ENCODE assay signal across 18 cellular contexts in the genomic region with DNA sequence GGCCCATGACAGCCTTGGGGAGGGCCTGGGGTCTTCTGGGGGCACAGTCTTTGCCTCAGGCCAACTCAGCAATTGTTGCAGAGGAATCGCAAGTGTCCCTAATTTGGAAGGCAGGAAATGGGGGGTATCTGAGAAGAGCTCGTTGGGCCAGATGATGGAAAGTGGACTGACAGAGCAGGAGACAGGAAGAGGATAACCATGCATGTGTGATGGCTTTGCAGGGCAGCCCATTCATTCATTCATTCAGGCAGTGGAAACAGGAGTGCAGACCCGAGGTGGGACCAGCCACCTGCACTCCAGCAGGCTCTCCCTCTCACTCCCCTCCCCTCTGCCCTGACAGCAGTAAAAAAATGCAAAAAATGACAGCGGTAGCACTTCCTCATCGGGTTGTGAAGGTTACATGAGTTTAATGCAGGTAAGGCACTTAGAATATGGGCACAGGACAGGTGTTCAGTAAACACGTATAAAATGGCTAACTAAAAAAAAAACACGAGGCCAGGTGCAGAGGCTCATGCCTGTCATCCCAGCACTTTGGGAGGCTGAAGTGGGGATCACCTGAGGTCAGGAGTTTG. TPM values are rescaled to one million over a fixed set of nuclear protein-coding genes. Genes with fewer than 3 reads are reported as not detected.
DNase-seq lines count a peak whose midpoint lies in the region; ATAC-seq and TF ChIP-seq lines count a peak whose summit lies in the region.
"Had no signal": no experiment of that assay in that cellular context is flagged by ENCODE, and none has a peak within 500 bp of the region (broad histone marks: within the 10 kb centered on the region; RNA-seq: fewer than 3 reads in every experiment).

No MANE protein-coding gene starts in this region.

- CTCF ChIA-PET in CD8-positive, alpha-beta T cell (lab: Charles Lee) = interaction anchor here (1.0 to 1.1 kb wide), 2 partner anchors 9 to 30 kb away, joined by 3 to 6 read pairs; no protein-coding TSS in a partner anchor
- CTCF ChIA-PET in HEK293 (lab: Yijun Ruan, JAX) = interaction anchor here (0.6 kb wide), 1 partner anchor 14 kb away, joined by 4 read pairs; no protein-coding TSS in a partner anchor

- DNase-seq in CD8-positive, alpha-beta T cell = no peak
- DNase-seq in endothelial cell (ENCODE audit: low spot score) (no peak), psoas muscle (no peak), tibial nerve (ENCODE audit: low spot score in 2 of 2) (no peak)
- DNase-seq: CD4-positive, alpha-beta T cell; DND-41; GDM1; MV-4-11; NCI-H1417 treated with DMSO at 0.1 percent for 48 hours; NCI-H1930; NCI-H774 had no signal

- no peak for ATAC-seq in CD8-positive, alpha-beta T cell
- ATAC-seq in psoas muscle (no peak), GM18511 (IDR thresholded peaks at IDR 0.05; ENCODE audit: unreplicated experiment) (no peak)
- ATAC-seq: GM23338, HCT116, K562 had no signal

- POLR2A ChIA-PET in CD8-positive, alpha-beta T cell (lab: Charles Lee) = no interaction called here
- POLR2A ChIA-PET in HEK293 (lab: Yijun Ruan, JAX) = interaction anchor here (1.0 kb wide), 1 partner anchor 30 kb away, joined by 4 read pairs; no protein-coding TSS in a partner anchor

- intact Hi-C loops in CD8-positive, alpha-beta T cell (cut with DNase I, micrococcal nuclease) = no loop called here
- intact Hi-C loops in psoas muscle (cut with DNase I) = loop anchor here in 1 of 2 donors (5.0 to 10.0 kb wide), 2 partner anchors 72 to 394 kb away; a partner anchor contains a TSS

- H3K4me3 ChIP-seq in CD8-positive, alpha-beta T cell (ENCODE audit: low read depth, low read length) = no peak overlapping the region
- H3K4me3 ChIP-seq in HEK293 (ENCODE audit: low read depth, low read length) = no peak overlapping the region
- no peak overlapping the region for H3K4me3 ChIP-seq in psoas muscle
- no peak overlapping the region for H3K4me3 ChIP-seq in tibial nerve
- H3K4me3 ChIP-seq: GM23338, K562 had no signal

- no peaks in the 10 kb centered on the region for H3K9me3 Mint-ChIP-seq in CD8-positive, alpha-beta T cell
- no peaks in the 10 kb centered on the region for H3K9me3 Mint-ChIP-seq in endothelial cell (ENCODE audit: unreplicated experiment)
- H3K9me3 Mint-ChIP-seq: CD4-positive, alpha-beta T cell; GM23338 had no signal

- no peaks in the 10 kb centered on the region for H3K9me3 ChIP-seq in CD8-positive, alpha-beta T cell (ENCODE audit: low read length)
- no peaks in the 10 kb centered on the region for H3K9me3 ChIP-seq in HEK293 (ENCODE audit: control insufficient read depth, insufficient read depth, low read depth, low read length)
- no peaks in the 10 kb centered on the region for H3K9me3 ChIP-seq in psoas muscle
- no peaks in the 10 kb centered on the region for H3K9me3 ChIP-seq in tibial nerve

- H3K27ac Mint-ChIP-seq in CD8-positive, alpha-beta T cell = peak overlapping the region; percentile 64
- H3K27ac Mint-ChIP-seq in endothelial cell (ENCODE audit: unreplicated experiment) = no peak overlapping the region
- H3K27ac Mint-ChIP-seq: CD4-positive, alpha-beta T cell; GM23338 had no signal

- no peaks in the 10 kb centered on the region for H3K36me3 ChIP-seq in CD8-positive, alpha-beta T cell (ENCODE audit: insufficient read depth, low read length)
- H3K36me3 ChIP-seq in HEK293 (ENCODE audit: control insufficient read depth in 2 of 2, insufficient read depth in 1 of 2, low read length in 2 of 2) (peaks cover 39 to 46% of the 10 kb centered on the region in 2 experiments), psoas muscle (ENCODE audit: insufficient read depth in 1 of 2, low read depth in 1 of 2) (no peaks in the 10 kb centered on the region), tibial nerve (peaks cover 0 to 23% (median 0%) of the 10 kb centered on the region in 3 donors)

- H3K27me3 Mint-ChIP-seq in CD8-positive, alpha-beta T cell (ENCODE audit: low read depth) = no peaks in the 10 kb centered on the region
- peaks cover 9% of the 10 kb centered on the region for H3K27me3 Mint-ChIP-seq in endothelial cell (ENCODE audit: unreplicated experiment)
- H3K27me3 Mint-ChIP-seq: CD4-positive, alpha-beta T cell had no signal

- no peak overlapping the region for H3K4me3 Mint-ChIP-seq in CD8-positive, alpha-beta T cell
- H3K4me3 Mint-ChIP-seq in endothelial cell (ENCODE audit: unreplicated experiment) = peak overlapping the region; percentile 57
- H3K4me3 Mint-ChIP-seq: CD4-positive, alpha-beta T cell; GM23338 had no signal

- no peak overlapping the region for H3K27ac ChIP-seq in CD8-positive, alpha-beta T cell (ENCODE audit: low read depth, low read length)
- H3K27ac ChIP-seq in HEK293 (ENCODE audit: extremely low read depth, low read depth, low read length) (no peak overlapping the region), psoas muscle (no peak overlapping the region), tibial nerve (no peak overlapping the region)

- no peak for TF ChIP-seq POLR2A in tibial nerve (IDR thresholded peaks at IDR 0.05)

- H3K4me1 Mint-ChIP-seq in CD8-positive, alpha-beta T cell (ENCODE audit: low read depth) = peaks cover 9% of the 10 kb centered on the region
- H3K4me1 Mint-ChIP-seq in endothelial cell (ENCODE audit: unreplicated experiment) = peaks cover 7% of the 10 kb centered on the region

- H3K27me3 ChIP-seq in CD8-positive, alpha-beta T cell (ENCODE audit: insufficient read depth, low read length) = no peaks in the 10 kb centered on the region
- H3K27me3 ChIP-seq in psoas muscle (ENCODE audit: insufficient read depth in 3 of 3, low read length in 2 of 3) (no peaks in the 10 kb centered on the region), tibial nerve (peaks cover 0 to under 1% of the 10 kb centered on the region in 2 donors)

- WGBS in psoas muscle, 3 donors = 72 to 83% (median 78%) methylated on average over 7 of the region's 7 CpGs
- 70 to 73% methylated on average over 7 of the region's 7 CpGs for WGBS in tibial nerve, 2 donors

- TF ChIP-seq EP300 in tibial nerve (IDR thresholded peaks at IDR 0.05) = no peak

- peaks cover 7% of the 10 kb centered on the region for H3K4me1 ChIP-seq in CD8-positive, alpha-beta T cell (ENCODE audit: insufficient read depth, low read length)
- H3K4me1 ChIP-seq in HEK293 (ENCODE audit: control insufficient read depth, insufficient read depth, low read length) = peaks cover 14% of the 10 kb centered on the region
- peaks cover 9% of the 10 kb centered on the region for H3K4me1 ChIP-seq in psoas muscle
- H3K4me1 ChIP-seq in tibial nerve = peaks cover 0 to 15% (median 7%) of the 10 kb centered on the region in 4 donors

- H3K36me3 Mint-ChIP-seq in CD8-positive, alpha-beta T cell = peaks cover 3% of the 10 kb centered on the region
- H3K36me3 Mint-ChIP-seq in endothelial cell (ENCODE audit: low read depth, unreplicated experiment) = peaks cover 11% of the 10 kb centered on the region

- no peak for TF ChIP-seq CTCF in CD8-positive, alpha-beta T cell (IDR thresholded peaks at IDR 0.05)
- no peak for TF ChIP-seq CTCF in HEK293 (tag by site-specific recombination; IDR thresholded peaks at IDR 0.05)
- TF ChIP-seq CTCF in endothelial cell (IDR thresholded peaks at IDR 0.05; ENCODE audit: unreplicated experiment) = no peak
- TF ChIP-seq CTCF in psoas muscle (IDR thresholded peaks at IDR 0.05) = no peak
- TF ChIP-seq CTCF in tibial nerve (IDR thresholded peaks at IDR 0.05) = no peak

TF ChIP-seq in HEK293, 187 proteins besides CTCF, POLR2A, EP300 and RAD21:
- TF ChIP-seq KLF10 (tag by site-specific recombination; IDR thresholded peaks at IDR 0.05) (no peak), ZNF341 (tag by site-specific recombination; IDR thresholded peaks at IDR 0.05; ENCODE audit: low read depth) (peak; percentile 74)

RNA-seq across cellular contexts. Expression of a gene that starts 5.0 kb away (rescaled TPM):
- total RNA-seq in CD8-positive, alpha-beta T cell = 10 to 100 TPM; 22.3 to 27.2 TPM
- 62.0 TPM for total RNA-seq in endothelial cell (ENCODE audit: unreplicated experiment)
- 100 to 1,000 TPM in 1 of 4 donors, 10 to 100 TPM in 3; 77.1 to 103 (median 85.5) TPM for total RNA-seq in psoas muscle
- 100 to 1,000 TPM; 143 to 245 (median 202) TPM for polyA plus RNA-seq in psoas muscle
- 100 to 1,000 TPM in 1 of 4 donors, 10 to 100 TPM in 3; 63.8 to 103 (median 68.2) TPM for total RNA-seq in tibial nerve

RNA-seq across cellular contexts. Expression of a gene that starts 7.2 kb away (rescaled TPM):
- total RNA-seq in CD8-positive, alpha-beta T cell = not detected
- total RNA-seq in endothelial cell (ENCODE audit: unreplicated experiment) = not detected
- not detected for total RNA-seq in psoas muscle
- not detected for polyA plus RNA-seq in psoas muscle
- not detected for total RNA-seq in tibial nerve
- total RNA-seq: CD4-positive, alpha-beta T cell; GM23338; HT1080; K562; NCI-H460 had no signal
- polyA plus RNA-seq: GM23338 had no signal

RNA-seq across cellular contexts. Expression of a gene that starts 12.3 kb away (rescaled TPM):
- total RNA-seq in CD8-positive, alpha-beta T cell = not detected
- total RNA-seq in endothelial cell (ENCODE audit: unreplicated experiment) = 0.18 TPM
- not detected for total RNA-seq in psoas muscle
- under 1 TPM in 1 of 3 donors, not detected in 2; 0.09 TPM for polyA plus RNA-seq in psoas muscle
- total RNA-seq in tibial nerve = not detected
- total RNA-seq: CD4-positive, alpha-beta T cell; GM23338; NCI-H460 had no signal
- polyA plus RNA-seq: K562 had no signal

RNA-seq across cellular contexts. Expression of a gene that starts 23.0 kb away (rescaled TPM):
- total RNA-seq in CD8-positive, alpha-beta T cell = not detected
- total RNA-seq in endothelial cell (ENCODE audit: unreplicated experiment) (not detected), psoas muscle (not detected), tibial nerve (under 1 TPM in 1 of 4 donors, not detected in 3; 0.63 TPM)
- polyA plus RNA-seq in psoas muscle = not detected
- total RNA-seq: CD4-positive, alpha-beta T cell; HT1080; K562; NCI-H460 had no signal

RNA-seq across cellular contexts. Expression of a gene that starts 27.0 kb away (rescaled TPM):
- 1 to 10 TPM; 1.5 to 1.9 TPM for total RNA-seq in CD8-positive, alpha-beta T cell
- 56.9 TPM for total RNA-seq in endothelial cell (ENCODE audit: unreplicated experiment)
- total RNA-seq in psoas muscle = under 1 TPM in 3 of 4 donors, not detected in 1; 0.44 to 0.63 (median 0.45) TPM
- under 1 TPM; 0.21 to 0.77 (median 0.73) TPM for polyA plus RNA-seq in psoas muscle
- 10 to 100 TPM in 3 of 4 donors, 1 to 10 TPM in 1; 8.2 to 33.5 (median 26.5) TPM for total RNA-seq in tibial nerve
- total RNA-seq: CD4-positive, alpha-beta T cell had no signal
